Comparison of ENCODE assay signal across 10 cellular contexts in genomic region chr19:10292789-10293636, GRCh38. TPM values are rescaled to one million over a fixed set of nuclear protein-coding genes. Genes with fewer than 3 reads are reported as not detected.
DNase-seq lines count a peak whose midpoint lies in the region; ATAC-seq and TF ChIP-seq lines count a peak whose summit lies in the region.
"Had no signal": no experiment of that assay in that cellular context is flagged by ENCODE, and none has a peak within 500 bp of the region (broad histone marks: within the 10 kb centered on the region; RNA-seq: fewer than 3 reads in every experiment).

No MANE protein-coding gene starts in this region.

- CTCF ChIA-PET in activated B cell treated with CpG ODN at 0.5 μM for 24 hours (lab: Charles Lee): interaction anchor here (1.5 to 1.9 kb wide), 2 partner anchors 22 to 23 kb away, joined by 4 to 12 read pairs; partner anchors contain the start of gene ICAM1

- H3K4me3 Mint-ChIP-seq in activated CD4-positive, alpha-beta T cell treated with anti-CD3 and anti-CD28 coated beads, Interleukin-2, amount 10 ng/mL, durations not matched to agents 24 days and 14 days: peak overlapping the region; percentile 88
- peak overlapping the region; percentile 73 for H3K4me3 Mint-ChIP-seq in activated B cell treated with CpG ODN at 0.5 μM for 24 hours
- H3K4me3 Mint-ChIP-seq in stimulated activated effector memory CD8-positive, alpha-beta T cell treated with anti-CD3 and anti-CD28 coated beads, Interleukin-12 subunit alpha, Interleukin-12 subunit beta, amount 100 ng/mL, for 72 hours: peak overlapping the region; percentile 96

- peaks cover 18% of the 10 kb centered on the region for H3K4me1 ChIP-seq in iPS-18a (ENCODE audit: control insufficient read depth, low read depth, low read length)

- peak overlapping the region; percentile 31 for H3K27ac Mint-ChIP-seq in activated CD4-positive, alpha-beta T cell treated with anti-CD3 and anti-CD28 coated beads, Interleukin-2, amount 10 ng/mL, durations not matched to agents 24 days and 14 days
- H3K27ac Mint-ChIP-seq in activated B cell treated with CpG ODN at 0.5 μM for 24 hours: peak overlapping the region; percentile 59
- no peak overlapping the region for H3K27ac Mint-ChIP-seq in stimulated activated effector memory CD8-positive, alpha-beta T cell treated with anti-CD3 and anti-CD28 coated beads, Interleukin-12 subunit alpha, Interleukin-12 subunit beta, amount 100 ng/mL, for 72 hours

- POLR2A ChIA-PET in activated B cell treated with CpG ODN at 0.5 μM for 24 hours (lab: Charles Lee): interaction anchor here (0.5 to 3.7 kb wide), 3 partner anchors 22 to 191 kb away, joined by 3 to 44 read pairs (median 7); partner anchors contain the start of genes ICAM1 and TYK2

- H3K27ac ChIP-seq in iPS-18a (ENCODE audit: low read length): no peak overlapping the region
- H3K27ac ChIP-seq: adrenal gland, C4-2B had no signal

- ATAC-seq in activated B cell treated with CpG ODN at 0.5 μM for 24 hours (ENCODE audit: low read depth) (no peak), GM18909 (IDR thresholded peaks at IDR 0.05; ENCODE audit: poor library complexity, unreplicated experiment) (no peak), GM19397 (IDR thresholded peaks at IDR 0.05; ENCODE audit: unreplicated experiment) (no peak)
- ATAC-seq in stimulated activated effector memory CD8-positive, alpha-beta T cell treated with anti-CD3 and anti-CD28 coated beads, Interleukin-12 subunit alpha, Interleukin-12 subunit beta, amount 100 ng/mL, for 72 hours: no peak

- peaks cover 51% of the 10 kb centered on the region for H3K27me3 Mint-ChIP-seq in activated CD4-positive, alpha-beta T cell treated with anti-CD3 and anti-CD28 coated beads, Interleukin-2, amount 10 ng/mL, durations not matched to agents 24 days and 14 days
- peaks cover 41% of the 10 kb centered on the region for H3K27me3 Mint-ChIP-seq in activated B cell treated with CpG ODN at 0.5 μM for 24 hours

- intact Hi-C loops in activated CD4-positive, alpha-beta T cell treated with anti-CD3 and anti-CD28 coated beads, Interleukin-2, amount 10 ng/mL, durations not matched to agents 24 days and 14 days (cut with micrococcal nuclease): loop anchor here (5.0 kb wide), 2 partner anchors 219 to 274 kb away; partner anchors contain the start of genes CDKN2D and KRI1
- intact Hi-C loops in activated B cell treated with CpG ODN at 0.5 μM for 24 hours (cut with micrococcal nuclease): no loop called here

- H3K9me3 Mint-ChIP-seq in activated CD4-positive, alpha-beta T cell treated with anti-CD3 and anti-CD28 coated beads, Interleukin-2, amount 10 ng/mL, durations not matched to agents 24 days and 14 days: no peaks in the 10 kb centered on the region
- no peaks in the 10 kb centered on the region for H3K9me3 Mint-ChIP-seq in activated B cell treated with CpG ODN at 0.5 μM for 24 hours
- no peaks in the 10 kb centered on the region for H3K9me3 Mint-ChIP-seq in stimulated activated effector memory CD8-positive, alpha-beta T cell treated with anti-CD3 and anti-CD28 coated beads, Interleukin-12 subunit alpha, Interleukin-12 subunit beta, amount 100 ng/mL, for 72 hours

- H3K4me3 ChIP-seq in iPS-18a (ENCODE audit: low read length): peak overlapping the region; percentile 32

- no peak overlapping the region for H3K9ac ChIP-seq in iPS-18a (ENCODE audit: low read length)

- peaks cover 4% of the 10 kb centered on the region for H3K36me3 Mint-ChIP-seq in activated CD4-positive, alpha-beta T cell treated with anti-CD3 and anti-CD28 coated beads, Interleukin-2, amount 10 ng/mL, durations not matched to agents 24 days and 14 days (ENCODE audit: low read depth)
- H3K36me3 Mint-ChIP-seq in activated B cell treated with CpG ODN at 0.5 μM for 24 hours (ENCODE audit: low read depth): no peaks in the 10 kb centered on the region
- H3K36me3 Mint-ChIP-seq in stimulated activated effector memory CD8-positive, alpha-beta T cell treated with anti-CD3 and anti-CD28 coated beads, Interleukin-12 subunit alpha, Interleukin-12 subunit beta, amount 100 ng/mL, for 72 hours: peaks cover 40% of the 10 kb centered on the region

- H3K9me3 ChIP-seq in iPS-18a (ENCODE audit: control insufficient read depth, low read depth, low read length): no peaks in the 10 kb centered on the region
- H3K9me3 ChIP-seq: adrenal gland had no signal

- peaks cover 52% of the 10 kb centered on the region for H3K4me1 Mint-ChIP-seq in activated CD4-positive, alpha-beta T cell treated with anti-CD3 and anti-CD28 coated beads, Interleukin-2, amount 10 ng/mL, durations not matched to agents 24 days and 14 days
- peaks cover 63% of the 10 kb centered on the region for H3K4me1 Mint-ChIP-seq in activated B cell treated with CpG ODN at 0.5 μM for 24 hours
- peaks cover 72% of the 10 kb centered on the region for H3K4me1 Mint-ChIP-seq in stimulated activated effector memory CD8-positive, alpha-beta T cell treated with anti-CD3 and anti-CD28 coated beads, Interleukin-12 subunit alpha, Interleukin-12 subunit beta, amount 100 ng/mL, for 72 hours

- peak; percentile 69 for DNase-seq in activated CD4-positive, alpha-beta T cell treated with anti-CD3 and anti-CD28 coated beads, Interleukin-2, amount 10 ng/mL, durations not matched to agents 24 days and 14 days
- DNase-seq in activated CD4-positive, alpha-beta T cell treated with anti-CD3 and anti-CD28 coated beads, Interleukin-2, amount 50 U/mL, for 4 hours: no peak
- no peak for DNase-seq in activated B cell treated with CpG ODN at 0.5 μM for 24 hours
- no peak for DNase-seq in stimulated activated effector memory CD8-positive, alpha-beta T cell treated with anti-CD3 and anti-CD28 coated beads, Interleukin-12 subunit alpha, Interleukin-12 subunit beta, amount 100 ng/mL, for 72 hours (ENCODE audit: low spot score in 2 of 2)
- no peak for DNase-seq in NOMO-1 treated with dmso at 0.1 percent for 144 hours (lab: John Stamatoyannopoulos, UW; ENCODE audit: unreplicated experiment)

- TF ChIP-seq CTCF in activated B cell treated with CpG ODN at 0.5 μM for 24 hours (IDR thresholded peaks at IDR 0.05): no peak

- H3K27me3 ChIP-seq in iPS-18a (ENCODE audit: control insufficient read depth, insufficient read depth, low read length): peaks cover 100% of the 10 kb centered on the region

- no peaks in the 10 kb centered on the region for H3K36me3 ChIP-seq in iPS-18a (ENCODE audit: control insufficient read depth, low read depth, low read length)
- H3K36me3 ChIP-seq: adrenal gland had no signal

RNA-seq across cellular contexts. Expression of gene ICAM5, which starts 3.3 kb away (rescaled TPM):
- total RNA-seq in activated CD4-positive, alpha-beta T cell treated with anti-CD3 and anti-CD28 coated beads, Interleukin-2, amount 10 ng/mL, durations not matched to agents 24 days and 14 days: 3.0 and 3.8 TPM in 2 replicates
- 0.76 and 1.2 TPM in 2 replicates for total RNA-seq in activated B cell treated with CpG ODN at 0.5 μM for 24 hours

RNA-seq across cellular contexts. Expression of gene ICAM4, which starts 6.3 kb away (rescaled TPM):
- total RNA-seq in activated CD4-positive, alpha-beta T cell treated with anti-CD3 and anti-CD28 coated beads, Interleukin-2, amount 10 ng/mL, durations not matched to agents 24 days and 14 days: 0.71 and 0.79 TPM in 2 replicates
- 0.71 and 0.95 TPM in 2 replicates for total RNA-seq in activated B cell treated with CpG ODN at 0.5 μM for 24 hours

RNA-seq across cellular contexts. Expression of gene ZGLP1, which starts 16.6 kb away (rescaled TPM):
- 2.0 and 2.8 TPM in 2 replicates for total RNA-seq in activated CD4-positive, alpha-beta T cell treated with anti-CD3 and anti-CD28 coated beads, Interleukin-2, amount 10 ng/mL, durations not matched to agents 24 days and 14 days
- 4.5 and 5.1 TPM in 2 replicates for total RNA-seq in activated B cell treated with CpG ODN at 0.5 μM for 24 hours

RNA-seq across cellular contexts. Expression of gene ICAM1, which starts 22.1 kb away (rescaled TPM):
- 81.5 and 82.1 TPM in 2 replicates for total RNA-seq in activated CD4-positive, alpha-beta T cell treated with anti-CD3 and anti-CD28 coated beads, Interleukin-2, amount 10 ng/mL, durations not matched to agents 24 days and 14 days
- total RNA-seq in activated B cell treated with CpG ODN at 0.5 μM for 24 hours: 32.6 and 37.4 TPM in 2 replicates

RNA-seq across cellular contexts. Expression of gene FDX2, which starts 22.8 kb away (rescaled TPM):
- 23.9 and 24.9 TPM in 2 replicates for total RNA-seq in activated CD4-positive, alpha-beta T cell treated with anti-CD3 and anti-CD28 coated beads, Interleukin-2, amount 10 ng/mL, durations not matched to agents 24 days and 14 days
- total RNA-seq in activated B cell treated with CpG ODN at 0.5 μM for 24 hours: 12.8 and 15.0 TPM in 2 replicates
